Comparison of ENCODE assay signal across 17 cellular contexts in the genomic region with DNA sequence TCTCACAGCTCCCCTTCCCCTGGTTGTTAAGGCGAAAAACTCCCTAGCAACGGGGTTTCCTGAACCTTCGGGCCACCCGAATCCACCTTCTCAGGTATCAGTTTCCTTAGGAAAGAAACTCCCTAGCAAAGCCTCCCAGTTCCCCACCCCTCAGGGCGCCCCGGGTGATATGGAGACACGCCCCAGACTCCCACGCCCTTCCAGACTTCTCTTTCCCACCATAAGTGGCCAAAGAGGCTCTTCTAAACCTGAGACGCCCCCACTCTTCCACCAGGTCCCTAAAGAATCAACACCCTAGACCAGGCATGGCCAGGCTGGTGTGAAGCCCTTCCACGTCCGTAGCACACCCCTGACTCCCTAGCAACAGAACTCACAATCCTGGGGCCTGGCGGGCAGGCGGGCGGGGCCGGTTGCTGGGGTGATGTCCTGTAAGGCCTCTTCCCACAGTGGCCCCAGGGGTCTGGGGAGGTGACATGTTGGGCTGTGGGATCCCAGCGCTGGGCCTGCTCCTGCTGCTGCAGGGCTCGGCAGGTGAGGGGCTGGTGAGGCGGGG. TPM values are rescaled to one million over a fixed set of nuclear protein-coding genes. Genes with fewer than 3 reads are reported as not detected.
DNase-seq lines count a peak whose midpoint lies in the region; ATAC-seq and TF ChIP-seq lines count a peak whose summit lies in the region.
"Had no signal": no experiment of that assay in that cellular context is flagged by ENCODE, and none has a peak within 500 bp of the region (broad histone marks: within the 10 kb centered on the region; RNA-seq: fewer than 3 reads in every experiment).

A gene (plus strand): TSS at position 446 of the 553 bp plus-strand sequence. CDS start 28 bp downstream, at position 474.

- peaks cover 10% of the 10 kb centered on the region for H3K4me1 Mint-ChIP-seq in activated naive CD8-positive, alpha-beta T cell treated with anti-CD3 and anti-CD28 coated beads, Interleukin-2, amount 50 U/mL, for 24 hours

- H3K4me1 ChIP-seq in SJCRH30, result peaks cover 58% of the 10 kb centered on the region
- peaks cover 37% of the 10 kb centered on the region for H3K4me1 ChIP-seq in smooth muscle cell (ENCODE audit: low read depth)
- H3K4me1 ChIP-seq: parathyroid adenoma had no signal

- H3K36me3 ChIP-seq in SJCRH30 (no peaks in the 10 kb centered on the region), smooth muscle cell (ENCODE audit: low read depth) (no peaks in the 10 kb centered on the region)

- peak within 1 kb of the TSS; percentile 61 for H3K4me3 ChIP-seq in SJCRH30
- H3K4me3 ChIP-seq in iPS-18c (ENCODE audit: insufficient read depth, low read depth, low read length), result peak within 1 kb of the TSS; percentile 58
- no peak within 1 kb of the TSS for H3K4me3 ChIP-seq in smooth muscle cell

- no peak within 1 kb of the TSS for H2AFZ ChIP-seq in smooth muscle cell (ENCODE audit: low read depth)
- H2AFZ ChIP-seq: parathyroid adenoma had no signal

- H3K4me3 Mint-ChIP-seq in activated naive CD8-positive, alpha-beta T cell treated with anti-CD3 and anti-CD28 coated beads, Interleukin-2, amount 50 U/mL, for 24 hours, result no peak within 1 kb of the TSS
- H3K4me3 Mint-ChIP-seq: CD4-positive, alpha-beta memory T cell; HFFc6 had no signal

- ATAC-seq in left ventricle myocardium superior, result no peak
- no peak for ATAC-seq in GM19397 (IDR thresholded peaks at IDR 0.05; ENCODE audit: unreplicated experiment)
- no peak for ATAC-seq in activated naive CD8-positive, alpha-beta T cell treated with anti-CD3 and anti-CD28 coated beads, Interleukin-2, amount 50 U/mL, for 24 hours

- DNase-seq in DMS79 treated with DMSO at 0.1 percent for 48 hours (lab: John Stamatoyannopoulos, UW) (peak; percentile 2), DMS79 (lab: John Stamatoyannopoulos, UW) (no peak), SJCRH30 (no peak), smooth muscle cell (lab: John Stamatoyannopoulos, UW; ENCODE audit: unreplicated experiment) (no peak), left ventricle myocardium superior (no peak)
- no peak for DNase-seq in activated naive CD8-positive, alpha-beta T cell treated with anti-CD3 and anti-CD28 coated beads, Interleukin-2, amount 50 U/mL, for 24 hours
- DNase-seq: activated CD8-positive, alpha-beta memory T cell treated with anti-CD3 and anti-CD28 coated beads for 24 hours; HFFc6; NCI-H1417; NCI-H524; SIG-M5; substantia nigra had no signal

- H3K9me3 ChIP-seq in SJCRH30 (replicated peaks) (no peaks in the 10 kb centered on the region), iPS-18c (ENCODE audit: control insufficient read depth, insufficient read depth, low read length) (no peaks in the 10 kb centered on the region), smooth muscle cell (replicated peaks; ENCODE audit: low read depth) (no peaks in the 10 kb centered on the region)

- no peaks in the 10 kb centered on the region for H3K9me3 Mint-ChIP-seq in activated naive CD8-positive, alpha-beta T cell treated with anti-CD3 and anti-CD28 coated beads, Interleukin-2, amount 50 U/mL, for 24 hours
- H3K9me3 Mint-ChIP-seq: CD4-positive, alpha-beta memory T cell; HFFc6 had no signal

- intact Hi-C loops in left ventricle myocardium superior (cut with micrococcal nuclease), result no loop called here

- H3K4me2 ChIP-seq in smooth muscle cell, result peak within 1 kb of the TSS; percentile 66

- H3K36me3 Mint-ChIP-seq in activated naive CD8-positive, alpha-beta T cell treated with anti-CD3 and anti-CD28 coated beads, Interleukin-2, amount 50 U/mL, for 24 hours (ENCODE audit: low read depth), result peaks cover 3% of the 10 kb centered on the region

- no peak for TF ChIP-seq CTCF in smooth muscle cell (IDR thresholded peaks at IDR 0.05; ENCODE audit: borderline replicate concordance, insufficient read depth, poor library complexity, severe bottlenecking)

- WGBS in smooth muscle cell (ENCODE audit: low lambda C conversion rate), result 65% methylated on average over 17 of the region's 18 CpGs

- H3K9ac ChIP-seq in smooth muscle cell (ENCODE audit: low read depth), result no peak within 1 kb of the TSS
- H3K9ac ChIP-seq: parathyroid adenoma had no signal

- H3K27me3 ChIP-seq in SJCRH30, result no peaks in the 10 kb centered on the region
- H3K27me3 ChIP-seq in smooth muscle cell (ENCODE audit: low read depth), result no peaks in the 10 kb centered on the region

- H3K27ac Mint-ChIP-seq in activated naive CD8-positive, alpha-beta T cell treated with anti-CD3 and anti-CD28 coated beads, Interleukin-2, amount 50 U/mL, for 24 hours, result no peak within 1 kb of the TSS
- H3K27ac Mint-ChIP-seq: HFFc6 had no signal

- H3K27ac ChIP-seq in SJCRH30, result peak within 1 kb of the TSS; percentile 66
- H3K27ac ChIP-seq in smooth muscle cell (ENCODE audit: low read depth), result no peak within 1 kb of the TSS
- H3K27ac ChIP-seq: parathyroid adenoma had no signal

- peaks cover 23% of the 10 kb centered on the region for H3K27me3 Mint-ChIP-seq in activated naive CD8-positive, alpha-beta T cell treated with anti-CD3 and anti-CD28 coated beads, Interleukin-2, amount 50 U/mL, for 24 hours

- H4K20me1 ChIP-seq in smooth muscle cell (ENCODE audit: low read depth), result no peaks in the 10 kb centered on the region

- H3K79me2 ChIP-seq in smooth muscle cell (ENCODE audit: low read depth), result no peaks in the 10 kb centered on the region
- H3K79me2 ChIP-seq: parathyroid adenoma had no signal

- peaks cover under 1% of the 10 kb centered on the region for H3F3A ChIP-seq in smooth muscle cell (ENCODE audit: low read depth)

RNA-seq across cellular contexts. Expression of the gene that starts here (rescaled TPM):
- not detected in 2 replicates for total RNA-seq in SJCRH30 (2014; rRNA removed; shearing (Covaris generic))
- total RNA-seq in smooth muscle cell, result not detected in 2 replicates
- 8.2 and 11.1 TPM in 2 replicates for polyA plus RNA-seq in smooth muscle cell
- not detected for total RNA-seq in left ventricle myocardium superior
- total RNA-seq: CD4-positive, alpha-beta memory T cell; lower leg skin had no signal
- polyA plus RNA-seq: CD4-positive, alpha-beta memory T cell had no signal
